Comparison of ENCODE assay signal across 10 cellular contexts in genomic region chr17:18247613-18248001, GRCh38. TPM values are rescaled to one million over a fixed set of nuclear protein-coding genes. Genes with fewer than 3 reads are reported as not detected.
DNase-seq lines count a peak whose midpoint lies in the region; ATAC-seq and TF ChIP-seq lines count a peak whose summit lies in the region.
"Had no signal": no experiment of that assay in that cellular context is flagged by ENCODE, and none has a peak within 500 bp of the region (broad histone marks: within the 10 kb centered on the region; RNA-seq: fewer than 3 reads in every experiment).

No MANE protein-coding gene starts in this region.

- H3K27ac ChIP-seq in mucosa of rectum (ENCODE audit: low read depth in 2 of 2, low read length in 2 of 2): peak overlapping the region; percentile 76 to 82
- H3K27ac ChIP-seq in upper lobe of left lung: peak overlapping the region in 3 of 4 donors; percentile 21 to 44 (median 32)
- H3K27ac ChIP-seq: SJSA1 had no signal

- H3K9me3 Mint-ChIP-seq in activated naive CD4-positive, alpha-beta T cell treated with anti-CD3 and anti-CD28 coated beads, Interleukin-2, amount 50 U/mL, for 72 hours: no peaks in the 10 kb centered on the region

- H3K27me3 ChIP-seq in mucosa of rectum (ENCODE audit: control insufficient read depth in 2 of 2, insufficient read depth in 2 of 2, low read length in 2 of 2): no peaks in the 10 kb centered on the region
- H3K27me3 ChIP-seq in upper lobe of left lung: no peaks in the 10 kb centered on the region
- H3K27me3 ChIP-seq: SJSA1, tibial nerve had no signal

- WGBS in upper lobe of left lung, 2 donors: 85 to 90% methylated on average over 16 to 30 of the region's 30 CpGs

- H3K4me1 ChIP-seq in mucosa of rectum (ENCODE audit: control insufficient read depth in 2 of 2, insufficient read depth in 2 of 2, low read length in 2 of 2): peaks cover 14 to 18% of the 10 kb centered on the region in 2 donors
- H3K4me1 ChIP-seq in upper lobe of left lung: peaks cover 4 to 23% (median 15%) of the 10 kb centered on the region in 4 donors
- H3K4me1 ChIP-seq: SJSA1 had no signal

- no peak for TF ChIP-seq EP300 in upper lobe of left lung (IDR thresholded peaks at IDR 0.05)

- peaks cover 61 to 69% of the 10 kb centered on the region in 2 donors for H3K36me3 ChIP-seq in mucosa of rectum (ENCODE audit: control insufficient read depth in 2 of 2, insufficient read depth in 2 of 2, low read length in 2 of 2)
- peaks cover 19 to 98% (median 89%) of the 10 kb centered on the region in 4 donors for H3K36me3 ChIP-seq in upper lobe of left lung

- H3K4me3 ChIP-seq in fibroblast of the aortic adventitia (ENCODE audit: low read depth, low read length): no peak overlapping the region
- H3K4me3 ChIP-seq in mucosa of rectum (ENCODE audit: low read length in 2 of 2): no peak overlapping the region
- no peak overlapping the region for H3K4me3 ChIP-seq in upper lobe of left lung
- H3K4me3 ChIP-seq: SJSA1, tibial nerve had no signal

- DNase-seq in NCI-H2196 (lab: John Stamatoyannopoulos, UW; ENCODE audit: unreplicated experiment): peak; percentile 16
- DNase-seq in NCI-H2196 treated with DMSO at 0.1 percent for 48 hours (lab: John Stamatoyannopoulos, UW; ENCODE audit: unreplicated experiment): no peak
- DNase-seq in fibroblast of the aortic adventitia (ENCODE audit: low read depth): peak; percentile 39
- DNase-seq in upper lobe of left lung: peak in 1 of 2 donors; percentile 86
- DNase-seq in activated naive CD4-positive, alpha-beta T cell treated with anti-CD3 and anti-CD28 coated beads, Interleukin-2, amount 50 U/mL, for 72 hours (ENCODE audit: low spot score in 2 of 2): no peak
- no peak for DNase-seq in iPS-NIHi11 (ENCODE audit: low spot score)

- H3K27ac Mint-ChIP-seq in activated naive CD4-positive, alpha-beta T cell treated with anti-CD3 and anti-CD28 coated beads, Interleukin-2, amount 50 U/mL, for 72 hours: no peak overlapping the region

- TF ChIP-seq CTCF in fibroblast of the aortic adventitia (IDR thresholded peaks at IDR 0.05; ENCODE audit: insufficient read depth, low read length): no peak
- TF ChIP-seq CTCF in upper lobe of left lung (IDR thresholded peaks at IDR 0.05): no peak

- H3K9ac ChIP-seq in mucosa of rectum (ENCODE audit: low read depth in 1 of 2, low read length in 2 of 2): no peak overlapping the region

- peaks cover 5 to 6% of the 10 kb centered on the region in 2 donors for H3K36me3 Mint-ChIP-seq in activated naive CD4-positive, alpha-beta T cell treated with anti-CD3 and anti-CD28 coated beads, Interleukin-2, amount 50 U/mL, for 72 hours

- no peaks in the 10 kb centered on the region for H3K9me3 ChIP-seq in mucosa of rectum (ENCODE audit: control insufficient read depth in 2 of 2, low read length in 2 of 2)
- no peaks in the 10 kb centered on the region for H3K9me3 ChIP-seq in upper lobe of left lung
- H3K9me3 ChIP-seq: SJSA1, tibial nerve had no signal

- no peak for ATAC-seq in upper lobe of left lung (ENCODE audit: low FRiP score in 2 of 2)
- no peak for ATAC-seq in HG02885 (IDR thresholded peaks at IDR 0.05; ENCODE audit: poor library complexity, unreplicated experiment)
- ATAC-seq in activated naive CD4-positive, alpha-beta T cell treated with anti-CD3 and anti-CD28 coated beads, Interleukin-2, amount 50 U/mL, for 72 hours: no peak

- TF ChIP-seq POLR2A in upper lobe of left lung (IDR thresholded peaks at IDR 0.05): no peak

RNA-seq across cellular contexts. Expression of gene FLII, which starts 10.9 kb away (rescaled TPM):
- total RNA-seq in fibroblast of the aortic adventitia (ENCODE audit: low replicate concordance) (214 and 305 TPM in 2 replicates), upper lobe of left lung (100 to 1,000 TPM; 313 to 552 (median 376) TPM)
- total RNA-seq in activated naive CD4-positive, alpha-beta T cell treated with anti-CD3 and anti-CD28 coated beads, Interleukin-2, amount 50 U/mL, for 72 hours: 100 to 1,000 TPM; 267 to 273 TPM

RNA-seq across cellular contexts. Expression of gene MIEF2, which starts 12.9 kb away (rescaled TPM):
- total RNA-seq in fibroblast of the aortic adventitia (ENCODE audit: low replicate concordance) (13.2 and 27.6 TPM in 2 replicates), upper lobe of left lung (10 to 100 TPM; 17.2 to 79.3 (median 31.8) TPM)
- total RNA-seq in activated naive CD4-positive, alpha-beta T cell treated with anti-CD3 and anti-CD28 coated beads, Interleukin-2, amount 50 U/mL, for 72 hours: 10 to 100 TPM in 1 of 2 donors, 1 to 10 TPM in 1; 7.4 to 15.5 TPM

RNA-seq across cellular contexts. Expression of gene LLGL1, which starts 22.2 kb away (rescaled TPM):
- total RNA-seq in fibroblast of the aortic adventitia (ENCODE audit: low replicate concordance): 23.3 and 40.7 TPM in 2 replicates
- total RNA-seq in upper lobe of left lung: 10 to 100 TPM in 5 of 6 donors, 1 to 10 TPM in 1; 9.8 to 16.4 (median 13.8) TPM
- 10 to 100 TPM; 14.5 to 15.0 TPM for total RNA-seq in activated naive CD4-positive, alpha-beta T cell treated with anti-CD3 and anti-CD28 coated beads, Interleukin-2, amount 50 U/mL, for 72 hours

Comparison
In these comparisons a context has a peak if more than half of its experiments do, and no peak if none do; other contexts are left out.
1. DNase-seq: peak in NCI-H2196 (single experiment) and fibroblast of the aortic adventitia (single experiment); none in NCI-H2196 treated with DMSO at 0.1 percent for 48 hours (single experiment), activated naive CD4-positive, alpha-beta T cell treated with anti-CD3 and anti-CD28 coated beads, Interleukin-2, amount 50 U/mL, for 72 hours (0 of 2) and iPS-NIHi11 (single experiment).